In genomic region chr1:100038401-100039306, GRCh38 we compare ENCODE assay signal across 8 cellular contexts.
DNase-seq lines count a peak whose midpoint lies in the region; ATAC-seq lines count a peak whose summit lies in the region.

No MANE protein-coding gene starts in this region.

- ATAC-seq in GM21619 (IDR thresholded peaks at IDR 0.05; ENCODE audit: unreplicated experiment): peak; percentile 53
- ATAC-seq in right cardiac atrium: peak; percentile 63 to 65
- ATAC-seq in aorta (ENCODE audit: low FRiP score): peak; percentile 67

- H3K27me3 ChIP-seq in right cardiac atrium (ENCODE audit: control insufficient read depth, insufficient read depth) (no peaks in the 10 kb centered on the region), rectal smooth muscle tissue (ENCODE audit: control insufficient read depth, insufficient read depth, low read length) (no peaks in the 10 kb centered on the region), aorta (ENCODE audit: control insufficient read depth in 1 of 2, insufficient read depth in 2 of 2, low read length in 1 of 2) (no peaks in the 10 kb centered on the region)

- WGBS in right cardiac atrium: under 1% methylated on average over 70 of the region's 70 CpGs
- WGBS in aorta, 2 donors: 0 to 1% methylated on average over 49 to 70 of the region's 70 CpGs

- no peaks in the 10 kb centered on the region for H3K9me3 ChIP-seq in right cardiac atrium (ENCODE audit: control insufficient read depth, low read length)
- no peaks in the 10 kb centered on the region for H3K9me3 ChIP-seq in aorta (ENCODE audit: control insufficient read depth, low read length)

- DNase-seq in Daoy (ENCODE audit: low read depth): peak; percentile 82
- DNase-seq in Jurkat, Clone E6-1 (ENCODE audit: low read depth, low spot score): peak; percentile 58
- peak; percentile 44 to 93 (median 65) for DNase-seq in T-helper 1 cell
- DNase-seq in amniotic epithelial cell (ENCODE audit: low read depth): peak; percentile 72
- peak; percentile 58 to 82 (median 77) for DNase-seq in right cardiac atrium
- DNase-seq in aorta: peak; percentile 77 to 82

- peak overlapping the region; percentile 90 for H3K4me3 ChIP-seq in Jurkat, Clone E6-1 (ENCODE audit: low read length)
- H3K4me3 ChIP-seq in right cardiac atrium (ENCODE audit: low read length) (peak overlapping the region; percentile 86), rectal smooth muscle tissue (ENCODE audit: low read length) (peak overlapping the region; percentile 85), aorta (ENCODE audit: low read length in 2 of 2) (peak overlapping the region; percentile 60 to 95)

- peak overlapping the region; percentile 92 for H3K27ac ChIP-seq in right cardiac atrium (ENCODE audit: low read length)
- peak overlapping the region; percentile 90 for H3K27ac ChIP-seq in rectal smooth muscle tissue (ENCODE audit: low read depth, low read length)
- peak overlapping the region; percentile 57 to 94 for H3K27ac ChIP-seq in aorta (ENCODE audit: low read depth in 1 of 2, low read length in 2 of 2)

- intact Hi-C loops in right cardiac atrium (cut with DNase I) (loop anchor here in 1 of 4 donors (10.0 kb wide), 1 partner anchor 234 kb away; no protein-coding TSS in a partner anchor), aorta (cut with DNase I) (no loop called here)

- peak overlapping the region; percentile 77 for H3K9ac ChIP-seq in rectal smooth muscle tissue (ENCODE audit: low read length)

- H3K36me3 ChIP-seq in rectal smooth muscle tissue (ENCODE audit: control insufficient read depth, insufficient read depth, low read length): no peaks in the 10 kb centered on the region
- no peaks in the 10 kb centered on the region for H3K36me3 ChIP-seq in aorta (ENCODE audit: control insufficient read depth in 1 of 2, insufficient read depth in 2 of 2, low read length in 1 of 2)

- H3K4me1 ChIP-seq in right cardiac atrium (ENCODE audit: control insufficient read depth, insufficient read depth, low read length) (peaks cover 4% of the 10 kb centered on the region), rectal smooth muscle tissue (ENCODE audit: control insufficient read depth, insufficient read depth, low read length) (peaks cover 10% of the 10 kb centered on the region), aorta (ENCODE audit: control insufficient read depth in 1 of 2, insufficient read depth in 2 of 2, low read length in 2 of 2) (peaks cover 0 to 6% of the 10 kb centered on the region in 2 donors)

Comparison
In these comparisons a context has a peak if more than half of its experiments do, and no peak if none do; other contexts are left out.
1. Peak in every context shown above with its lines: DNase-seq, ATAC-seq, H3K4me3 ChIP-seq and H3K27ac ChIP-seq.